ENCODE assay signal across 11 cellular contexts in genomic region chr17:28684963-28685362, GRCh38. TPM values are rescaled to one million over a fixed set of nuclear protein-coding genes. Genes with fewer than 3 reads are reported as not detected.
DNase-seq lines count a peak whose midpoint lies in the region; ATAC-seq and TF ChIP-seq lines count a peak whose summit lies in the region.
"Had no signal": no experiment of that assay in that cellular context is flagged by ENCODE, and none has a peak within 500 bp of the region (broad histone marks: within the 10 kb centered on the region; RNA-seq: fewer than 3 reads in every experiment).

No MANE protein-coding gene starts in this region.

- peak in 1 of 2 experiments; percentile 21; a peak in 1 of 4 replicates for TF ChIP-seq CTCF in GM23338 (conservative IDR thresholded peaks at IDR 0.05; ENCODE audit: low read depth in 2 of 2)

- H3K4me3 Mint-ChIP-seq in GM23338: no peak overlapping the region

- H3K79me2 ChIP-seq in GM23338 (replicated peaks; ENCODE audit: insufficient read depth): no peaks in the 10 kb centered on the region

- no peak overlapping the region for H3K27ac ChIP-seq in GM23338 (ENCODE audit: low read depth)

- no peaks in the 10 kb centered on the region for H3K9me2 ChIP-seq in GM23338 (ENCODE audit: insufficient read depth)

- H3K9me3 Mint-ChIP-seq in GM23338: no peaks in the 10 kb centered on the region; the same call in 2 of the 3 replicates

- no peaks in the 10 kb centered on the region for H3K4me1 Mint-ChIP-seq in GM23338

- no peak overlapping the region for H3K4me2 ChIP-seq in GM23338

- H3F3A ChIP-seq in GM23338 (replicated peaks; ENCODE audit: low read depth): 0 out of 2 replicates have a peak, but pooled peaks cover 9% of the 10 kb centered on the region

- H3K27me3 ChIP-seq in GM23338 (ENCODE audit: insufficient read depth): no peaks in the 10 kb centered on the region

- H3K4me1 ChIP-seq in GM23338 (ENCODE audit: insufficient read depth): no peaks in the 10 kb centered on the region

- H3K4me3 ChIP-seq in GM23338: no peak overlapping the region

- no peak overlapping the region for H2AFZ ChIP-seq in GM23338

- peak; percentile 81 for ATAC-seq in left lobe of liver
- ATAC-seq in GM21367 (IDR thresholded peaks at IDR 0.05; ENCODE audit: unreplicated experiment): no peak
- ATAC-seq in GM23338: no peak
- ATAC-seq in GM21717 (IDR thresholded peaks at IDR 0.05; ENCODE audit: unreplicated experiment): no peak

- no peak overlapping the region for H3K27ac Mint-ChIP-seq in GM23338

- peaks cover 94% of the 10 kb centered on the region for H3K36me3 Mint-ChIP-seq in GM23338 (ENCODE audit: low read depth)

- peaks cover 7% of the 10 kb centered on the region for H4K20me1 ChIP-seq in GM23338 (replicated peaks; ENCODE audit: insufficient read depth)

- peaks cover 10% of the 10 kb centered on the region for H3K27me3 Mint-ChIP-seq in GM23338 (ENCODE audit: insufficient read depth, low read depth, poor library complexity)

- H3K36me3 ChIP-seq in GM23338 (ENCODE audit: insufficient read depth): peaks cover 93% of the 10 kb centered on the region

- peak; percentile 44 for DNase-seq in AG08395 (ENCODE audit: low spot score)
- peak; percentile 53 for DNase-seq in LHCN-M2 (ENCODE audit: low read depth)
- DNase-seq in amygdala (lab: John Stamatoyannopoulos, UW): peak in 53 of 56 donors; percentile 3 to 90 (median 59)
- no peak for DNase-seq in left lobe of liver (ENCODE audit: low spot score)
- no peak for DNase-seq in MV-4-11 (lab: John Stamatoyannopoulos, UW)
- no peak for DNase-seq in GM23338 (ENCODE audit: low spot score)
- DNase-seq: H7; NCI-H1092; stimulated activated CD4-positive, alpha-beta T cell treated with anti-CD3 and anti-CD28 coated beads, Interleukin-2, amount 100 ng/mL, for 48 hours had no signal

TF ChIP-seq in GM23338, 12 proteins besides CTCF, POLR2A, EP300 and RAD21:
- no peak for TF ChIP-seq POLR2AphosphoS5 (IDR thresholded peaks at IDR 0.05; ENCODE audit: low read depth)
- no peak for TF ChIP-seq ZNF462 (CRISPR knock-in tag; IDR thresholded peaks at IDR 0.05)
- TF ChIP-seq ZNF331 (CRISPR knock-in tag; IDR thresholded peaks at IDR 0.05; ENCODE audit: low read depth): no peak
- no peak for TF ChIP-seq ZNF114 (CRISPR knock-in tag; IDR thresholded peaks at IDR 0.05)
- no peak for TF ChIP-seq REST (IDR thresholded peaks at IDR 0.05; ENCODE audit: unreplicated experiment)
- TF ChIP-seq JUNB (IDR thresholded peaks at IDR 0.05; ENCODE audit: unreplicated experiment): no peak
TF ChIP-seq in GM23338: peak in this region for 0.

RNA-seq across cellular contexts. Expression of gene SUPT6H, which starts 23.0 kb away (rescaled TPM):
- total RNA-seq in LHCN-M2 (2014; rRNA removed): 31.8 and 39.8 TPM in 2 replicates
- polyA plus RNA-seq in LHCN-M2 (2012): 48.1 TPM
- total RNA-seq in left lobe of liver: 33.7 TPM
- total RNA-seq in GM23338 (2014; rRNA removed; shearing (Covaris generic)): 47.1 and 70.7 TPM in 2 replicates
- polyA plus RNA-seq in GM23338 (2016; fragmentation: Nextera tagmentation; extraction: Ambion mirVana): 17.8 and 22.2 TPM in 2 replicates

RNA-seq across cellular contexts. Expression of gene SDF2, which starts 23.3 kb away (rescaled TPM):
- total RNA-seq in LHCN-M2 (2014; rRNA removed) (47.5 and 47.6 TPM in 2 replicates), left lobe of liver (24.3 TPM)
- 59.7 TPM for polyA plus RNA-seq in LHCN-M2 (2012)
- 32.5 and 40.6 TPM in 2 replicates for total RNA-seq in GM23338 (2014; rRNA removed; shearing (Covaris generic))
- polyA plus RNA-seq in GM23338 (2016; fragmentation: Nextera tagmentation; extraction: Ambion mirVana): 40.9 and 54.6 TPM in 2 replicates

RNA-seq across cellular contexts. Expression of gene PROCA1, which starts 26.7 kb away (rescaled TPM):
- total RNA-seq in LHCN-M2 (2014; rRNA removed): 1.2 and 2.4 TPM in 2 replicates
- polyA plus RNA-seq in LHCN-M2 (2012): 1.1 TPM
- total RNA-seq in left lobe of liver: 0.73 TPM
- total RNA-seq in GM23338 (2014; rRNA removed; shearing (Covaris generic)): 10.0 and 11.3 TPM in 2 replicates
- 14.4 and 14.9 TPM in 2 replicates for polyA plus RNA-seq in GM23338 (2016; fragmentation: Nextera tagmentation; extraction: Ambion mirVana)

RNA-seq across cellular contexts. Expression of gene RAB34, which starts 32.7 kb away (rescaled TPM):
- total RNA-seq in LHCN-M2 (2014; rRNA removed) (396 and 449 TPM in 2 replicates), left lobe of liver (4.9 TPM)
- polyA plus RNA-seq in LHCN-M2 (2012): 247 TPM
- 381 and 394 TPM in 2 replicates for total RNA-seq in GM23338 (2014; rRNA removed; shearing (Covaris generic))
- 174 and 184 TPM in 2 replicates for polyA plus RNA-seq in GM23338 (2016; fragmentation: Nextera tagmentation; extraction: Ambion mirVana)

RNA-seq across cellular contexts. Expression of gene RPL23A, which starts 34.8 kb away (rescaled TPM):
- total RNA-seq in LHCN-M2 (2014; rRNA removed) (312 and 418 TPM in 2 replicates), left lobe of liver (346 TPM)
- polyA plus RNA-seq in LHCN-M2 (2012): 1,213 TPM
- 592 and 656 TPM in 2 replicates for total RNA-seq in GM23338 (2014; rRNA removed; shearing (Covaris generic))
- polyA plus RNA-seq in GM23338 (2016; fragmentation: Nextera tagmentation; extraction: Ambion mirVana): 1,994 and 2,198 TPM in 2 replicates

Comparison
In these comparisons a context has a peak if more than half of its experiments do, and no peak if none do; other contexts are left out.
1. DNase-seq: peak in AG08395 (single experiment), LHCN-M2 (single experiment) and amygdala (53 of 56); none in left lobe of liver (single experiment), MV-4-11 (single experiment) and GM23338 (single experiment).